Comparison of ENCODE assay signal across 16 cellular contexts in genomic region chr18:13227910-13228309, GRCh38. TPM values are rescaled to one million over a fixed set of nuclear protein-coding genes. Genes with fewer than 3 reads are reported as not detected.
DNase-seq lines count a peak whose midpoint lies in the region; ATAC-seq and TF ChIP-seq lines count a peak whose summit lies in the region.
"Had no signal": no experiment of that assay in that cellular context is flagged by ENCODE, and none has a peak within 500 bp of the region (broad histone marks: within the 10 kb centered on the region; RNA-seq: fewer than 3 reads in every experiment).

No MANE protein-coding gene starts in this region.

- no peak overlapping the region for H4K8ac ChIP-seq in trophoblast cell (ENCODE audit: low read depth, low read length)

- no peak overlapping the region for H3K18ac ChIP-seq in trophoblast cell (ENCODE audit: low read length)

- no peaks in the 10 kb centered on the region for H3K79me1 ChIP-seq in trophoblast cell (ENCODE audit: low read length)

- H2AK5ac ChIP-seq in trophoblast cell (ENCODE audit: low read length): no peak overlapping the region

- 97% methylated on average over 6 of the region's 6 CpGs for WGBS in right cardiac atrium
- no CpG with 5 or more reads among the region's 6 CpGs for WGBS in trophoblast cell (ENCODE audit: extremely low coverage, insufficient coverage, insufficient read length)

- no peak for TF ChIP-seq CTCF in colonic mucosa (IDR thresholded peaks at IDR 0.05)

- H3K9me3 ChIP-seq in right cardiac atrium (ENCODE audit: control insufficient read depth, low read length) (no peaks in the 10 kb centered on the region), colonic mucosa (no peaks in the 10 kb centered on the region), trophoblast cell (ENCODE audit: insufficient read depth, low read depth, low read length) (no peaks in the 10 kb centered on the region)

- H3K23ac ChIP-seq in trophoblast cell (ENCODE audit: low read length): no peak overlapping the region

- no peak overlapping the region for H3K4ac ChIP-seq in trophoblast cell (ENCODE audit: low read depth, low read length)

- H2BK120ac ChIP-seq in trophoblast cell (ENCODE audit: insufficient read depth, low read length, poor library complexity): no peak overlapping the region

- H4K12ac ChIP-seq in trophoblast cell (ENCODE audit: low read depth, low read length): no peak overlapping the region

- no peak overlapping the region for H3K27ac ChIP-seq in right cardiac atrium (ENCODE audit: low read length)
- no peak overlapping the region for H3K27ac ChIP-seq in colonic mucosa
- H3K27ac ChIP-seq in trophoblast cell (ENCODE audit: low read depth, low read length): no peak overlapping the region
- H3K27ac ChIP-seq: GM23248 had no signal

- H3K27me3 ChIP-seq in right cardiac atrium (ENCODE audit: control insufficient read depth, insufficient read depth) (no peaks in the 10 kb centered on the region), colonic mucosa (no peaks in the 10 kb centered on the region), trophoblast cell (ENCODE audit: insufficient read depth, low read length) (no peaks in the 10 kb centered on the region)

- no peak overlapping the region for H2BK5ac ChIP-seq in trophoblast cell (ENCODE audit: low read depth, low read length, poor library complexity)

- no peak overlapping the region for H3K4me2 ChIP-seq in trophoblast cell (ENCODE audit: low read length)

- H3K9ac ChIP-seq in colonic mucosa (ENCODE audit: low read depth in 2 of 2, low read length in 2 of 2) (no peak overlapping the region), trophoblast cell (ENCODE audit: low read length) (no peak overlapping the region)
- H3K9ac ChIP-seq: GM23248 had no signal

- H3K4me3 ChIP-seq in right cardiac atrium (ENCODE audit: low read length) (no peak overlapping the region), colonic mucosa (no peak overlapping the region), trophoblast cell (ENCODE audit: low read depth, low read length) (peak overlapping the region; percentile 31)
- H3K4me3 ChIP-seq: GM23248 had no signal

- H3K79me2 ChIP-seq in trophoblast cell (ENCODE audit: control insufficient read depth, insufficient read depth, low read length, poor library complexity): no peaks in the 10 kb centered on the region

- ATAC-seq in right cardiac atrium (no peak), HG02610 (IDR thresholded peaks at IDR 0.05; ENCODE audit: unreplicated experiment) (no peak)

- no peaks in the 10 kb centered on the region for H3K36me3 ChIP-seq in colonic mucosa
- peaks cover 0 to 2% of the 10 kb centered on the region in 2 experiments for H3K36me3 ChIP-seq in trophoblast cell (ENCODE audit: control insufficient read depth in 1 of 2, insufficient read depth in 2 of 2, low read length in 2 of 2)

- H2BK12ac ChIP-seq in trophoblast cell (ENCODE audit: low read length): no peak overlapping the region

- DNase-seq in cardiac septum (ENCODE audit: low spot score) (peak; percentile 58), right cardiac atrium (no peak), colonic mucosa (peak; percentile 10), islet precursor cell (peak; percentile 41), trophoblast cell (no peak), T-helper 1 cell (no peak)
- DNase-seq: C1 segment of cervical spinal cord; Calu3; CD4-positive, alpha-beta memory T cell; COR-L47; DND-41; GM23248; H7; HCEC 1CT had no signal

- no peak overlapping the region for H4K91ac ChIP-seq in trophoblast cell (ENCODE audit: low read depth, low read length)

- no peak overlapping the region for H2AFZ ChIP-seq in trophoblast cell (ENCODE audit: insufficient read depth, low read length, poor library complexity)
- H2AFZ ChIP-seq: GM23248 had no signal

- no peak overlapping the region for H3K14ac ChIP-seq in trophoblast cell (ENCODE audit: low read length)

- H3K4me1 ChIP-seq in right cardiac atrium (ENCODE audit: control insufficient read depth, insufficient read depth, low read length) (peaks cover 20% of the 10 kb centered on the region), colonic mucosa (peaks cover 10% of the 10 kb centered on the region), trophoblast cell (ENCODE audit: control insufficient read depth in 1 of 2, insufficient read depth in 2 of 2, low read length in 2 of 2) (peaks cover 11 to 13% of the 10 kb centered on the region in 2 experiments)

- intact Hi-C loops in cardiac septum (cut with DNase I) (no loop called here), right cardiac atrium (cut with DNase I) (loop anchor here in 1 of 4 donors (10.0 kb wide), 1 partner anchor 47 kb away; no protein-coding TSS in a partner anchor), colonic mucosa (cut with DNase I) (no loop called here)

RNA-seq across cellular contexts. Expression of gene LDLRAD4, which starts 9.3 kb away (rescaled TPM):
- total RNA-seq in cardiac septum (23.3 TPM), right cardiac atrium (100 to 1,000 TPM in 1 of 4 donors, 10 to 100 TPM in 3; 46.6 to 159 (median 70.0) TPM), colonic mucosa (10 to 100 TPM; 11.7 to 17.0 TPM)
- 25.7 TPM for polyA plus RNA-seq in right cardiac atrium
- polyA plus RNA-seq in trophoblast cell (2013): 6.9 and 7.5 TPM in 2 replicates
- total RNA-seq: GM23248 had no signal
- polyA plus RNA-seq: BJ, GM23248 had no signal

Comparison
In these comparisons a context has a peak if more than half of its experiments do, and no peak if none do; other contexts are left out.
1. DNase-seq: peak in cardiac septum (single experiment), colonic mucosa (single experiment) and islet precursor cell (single experiment); none in right cardiac atrium (0 of 3), trophoblast cell (0 of 2) and T-helper 1 cell (0 of 5).